In the genomic region with DNA sequence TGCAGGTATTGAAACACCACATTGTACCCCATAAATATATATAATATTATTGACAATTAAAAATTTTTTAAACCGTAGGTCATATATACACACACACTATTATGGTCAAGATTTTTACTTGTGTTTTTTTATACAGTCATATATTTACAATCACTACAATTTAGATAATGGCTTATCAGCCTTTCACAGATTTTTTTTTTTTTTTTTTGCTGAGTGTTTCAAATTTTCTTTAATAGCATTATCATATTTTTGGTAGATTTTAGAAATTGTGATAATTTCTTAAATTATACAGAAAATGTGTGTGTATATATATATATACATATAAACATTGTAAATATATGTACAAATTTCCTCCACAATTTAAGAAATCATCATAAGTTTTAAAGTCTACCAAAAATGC, we compare ENCODE assay signal across 14 cellular contexts.
"Had no signal": no experiment of that assay in that cellular context is flagged by ENCODE, and none has a peak within 500 bp of the region (broad histone marks: within the 10 kb centered on the region; RNA-seq: fewer than 3 reads in every experiment).

No MANE protein-coding gene starts in this region.

- H3K9me3 ChIP-seq: colonic mucosa, gastrocnemius medialis had no signal

- H3K4me3 Mint-ChIP-seq: naive thymus-derived CD4-positive, alpha-beta T cell had no signal

- ATAC-seq: gastrocnemius medialis; heart right ventricle; left lobe of liver; naive thymus-derived CD4-positive, alpha-beta T cell had no signal

- H3K27me3 ChIP-seq: colonic mucosa, gastrocnemius medialis, heart right ventricle, right atrium auricular region had no signal

- H3K27ac ChIP-seq: colonic mucosa, gastrocnemius medialis, heart right ventricle, right atrium auricular region had no signal

- H3K4me1 ChIP-seq: colonic mucosa, gastrocnemius medialis, heart right ventricle, right atrium auricular region had no signal

- DNase-seq: colonic mucosa; dermis blood vessel endothelial cell; gastrocnemius medialis; heart right ventricle; hypothalamus; mammary epithelial cell; naive thymus-derived CD4-positive, alpha-beta T cell; stimulated activated CD4-positive, alpha-beta T cell treated with anti-CD3 and anti-CD28 coated beads, Interleukin-2, amount 100 ng/mL, for 48 hours; stimulated activated naive CD4-positive, alpha-beta T cell treated with Interleukin-2 at 50 U/mL for 16 hours had no signal

- H3K4me3 ChIP-seq: colonic mucosa, gastrocnemius medialis, right atrium auricular region, smooth muscle cell had no signal

- H3K4me2 ChIP-seq: smooth muscle cell had no signal

- FAIRE-seq: endothelial cell of umbilical vein, islet of Langerhans had no signal

- H3K36me3 Mint-ChIP-seq: naive thymus-derived CD4-positive, alpha-beta T cell had no signal

- H3K36me3 ChIP-seq: colonic mucosa, gastrocnemius medialis, heart right ventricle, right atrium auricular region had no signal
